ENCODE assay signal across 8 cellular contexts in the genomic region with DNA sequence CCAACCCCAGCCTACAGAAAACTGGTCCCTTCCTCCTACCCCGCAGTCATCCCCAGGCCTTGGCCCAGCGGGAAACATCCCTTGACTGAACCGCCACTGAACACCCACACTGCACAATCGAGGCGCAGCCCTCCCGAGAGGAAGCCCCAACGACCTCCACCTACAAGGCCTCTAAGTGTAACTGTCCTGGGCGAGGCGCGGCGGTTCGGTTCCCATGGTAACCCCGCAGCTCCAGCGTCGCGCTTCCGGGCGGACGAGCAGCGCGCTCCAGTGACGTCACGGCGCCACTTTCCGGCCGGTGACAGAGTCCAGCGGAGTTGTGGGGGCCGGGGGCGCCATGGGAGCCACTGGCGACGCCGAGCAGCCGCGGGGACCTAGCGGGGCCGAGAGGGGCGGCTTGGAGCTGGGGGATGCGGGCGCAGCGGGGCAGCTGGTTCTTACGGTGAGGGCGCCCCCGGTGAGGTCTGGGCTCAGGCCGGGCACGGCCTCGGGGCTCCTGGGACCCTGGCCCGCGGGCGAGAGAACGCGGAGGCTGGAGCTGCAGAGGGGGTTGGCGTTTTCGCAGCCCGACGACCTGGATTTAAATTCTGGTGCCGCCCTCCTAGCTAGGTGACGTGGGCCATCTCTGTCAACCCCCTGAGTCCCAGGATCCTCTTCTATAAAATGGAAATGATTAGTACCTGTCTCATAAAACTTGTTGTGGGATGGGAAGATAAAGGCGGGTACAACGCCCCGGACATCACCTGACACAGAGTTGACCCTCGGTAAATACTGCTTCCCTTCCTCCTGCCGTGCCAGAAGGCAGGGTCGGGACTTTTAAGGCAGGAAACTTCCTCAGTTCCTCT. TPM values are rescaled to one million over a fixed set of nuclear protein-coding genes. Genes with fewer than 3 reads are reported as not detected.
DNase-seq lines count a peak whose midpoint lies in the region; ATAC-seq and TF ChIP-seq lines count a peak whose summit lies in the region.

TSS of gene DNTTIP1 (plus strand) at position 287 of the 845 bp plus-strand sequence. CDS start at position 338, 51 bp downstream.
TSS of gene WFDC3 (minus strand) at position 216 of the 845 bp plus-strand sequence. CDS start 1,908 bp downstream, outside the sequence.

- H3K4me3 ChIP-seq in GM12865 (ENCODE audit: low read depth, low read length) (peak within 1 kb of the TSS; percentile 74), right atrium auricular region (peak within 1 kb of the TSS; percentile 89 to 99), upper lobe of right lung (peak within 1 kb of the TSS; percentile 81)

- H3K27me3 Mint-ChIP-seq in T-helper 1 cell treated with Interleukin-12 subunit alpha and Interleukin-12 subunit beta and Interleukin-4 antibody, amounts not matched to agents 30 μg/mL and 1 μg/mL, for 36 hours (ENCODE audit: low read depth): peaks cover 4% of the 10 kb centered on the region
- H3K27me3 Mint-ChIP-seq in progenitor cell of endocrine pancreas: peaks cover 4% of the 10 kb centered on the region

- peaks cover 14% of the 10 kb centered on the region for H3K4me1 Mint-ChIP-seq in T-helper 1 cell treated with Interleukin-12 subunit alpha and Interleukin-12 subunit beta and Interleukin-4 antibody, amounts not matched to agents 30 μg/mL and 1 μg/mL, for 36 hours (ENCODE audit: low read depth)
- peaks cover 10% of the 10 kb centered on the region for H3K4me1 Mint-ChIP-seq in progenitor cell of endocrine pancreas (ENCODE audit: low read depth)

- TF ChIP-seq CTCF in GM12865 (IDR thresholded peaks at IDR 0.05; ENCODE audit: insufficient read depth, low read depth, low read length, missing control alignments): no peak
- TF ChIP-seq CTCF in right atrium auricular region (IDR thresholded peaks at IDR 0.05): no peak
- no peak for TF ChIP-seq CTCF in progenitor cell of endocrine pancreas (IDR thresholded peaks at IDR 0.05; ENCODE audit: unreplicated experiment)
- no peak for TF ChIP-seq CTCF in upper lobe of right lung (IDR thresholded peaks at IDR 0.05)

- H3K27me3 ChIP-seq in right atrium auricular region (no peaks in the 10 kb centered on the region), upper lobe of right lung (no peaks in the 10 kb centered on the region)

- H3K9me3 Mint-ChIP-seq in T-helper 1 cell treated with Interleukin-12 subunit alpha and Interleukin-12 subunit beta and Interleukin-4 antibody, amounts not matched to agents 30 μg/mL and 1 μg/mL, for 36 hours: no peaks in the 10 kb centered on the region
- no peaks in the 10 kb centered on the region for H3K9me3 Mint-ChIP-seq in progenitor cell of endocrine pancreas (ENCODE audit: low read depth)

- ATAC-seq in HG02678 (IDR thresholded peaks at IDR 0.05; ENCODE audit: unreplicated experiment) (peak; percentile 94), upper lobe of right lung (peak; percentile 98)

- intact Hi-C loops in upper lobe of right lung (cut with DNase I): no loop called here

- no peaks in the 10 kb centered on the region for H3K9me3 ChIP-seq in right atrium auricular region
- H3K9me3 ChIP-seq in upper lobe of right lung: no peaks in the 10 kb centered on the region

- peaks cover 24% of the 10 kb centered on the region for H3K36me3 ChIP-seq in right atrium auricular region
- H3K36me3 ChIP-seq in upper lobe of right lung: peaks cover 33% of the 10 kb centered on the region

- peaks cover 13% of the 10 kb centered on the region for H3K36me3 Mint-ChIP-seq in T-helper 1 cell treated with Interleukin-12 subunit alpha and Interleukin-12 subunit beta and Interleukin-4 antibody, amounts not matched to agents 30 μg/mL and 1 μg/mL, for 36 hours (ENCODE audit: low read depth)
- H3K36me3 Mint-ChIP-seq in progenitor cell of endocrine pancreas (ENCODE audit: insufficient read depth): peaks cover 8% of the 10 kb centered on the region

- H3K4me3 Mint-ChIP-seq in T-helper 1 cell treated with Interleukin-12 subunit alpha and Interleukin-12 subunit beta and Interleukin-4 antibody, amounts not matched to agents 30 μg/mL and 1 μg/mL, for 36 hours: peak within 1 kb of the TSS; percentile 88
- H3K4me3 Mint-ChIP-seq in progenitor cell of endocrine pancreas (ENCODE audit: low read depth): peak within 1 kb of the TSS; percentile 82

- H3K4me1 ChIP-seq in right atrium auricular region (peaks cover 0 to 10% of the 10 kb centered on the region in 2 donors), upper lobe of right lung (peaks cover 11% of the 10 kb centered on the region)

- peak; percentile 94 for DNase-seq in GM12865 (ENCODE audit: low read depth)
- DNase-seq in NCI-H1436 treated with DMSO at 0.1 percent for 48 hours (lab: John Stamatoyannopoulos, UW): peak; percentile 7
- peak; percentile 13 to 92 (median 80) for DNase-seq in amygdala (lab: John Stamatoyannopoulos, UW)
- peak; percentile 93 for DNase-seq in right atrium auricular region (ENCODE audit: low spot score)
- peak; percentile 85 for DNase-seq in progenitor cell of endocrine pancreas (ENCODE audit: low spot score, unreplicated experiment)
- DNase-seq in upper lobe of right lung: peak; percentile 98

- H3K27ac ChIP-seq in right atrium auricular region (peak within 1 kb of the TSS; percentile 91 to 92), upper lobe of right lung (peak within 1 kb of the TSS; percentile 90)

- peak within 1 kb of the TSS; percentile 97 for H3K27ac Mint-ChIP-seq in T-helper 1 cell treated with Interleukin-12 subunit alpha and Interleukin-12 subunit beta and Interleukin-4 antibody, amounts not matched to agents 30 μg/mL and 1 μg/mL, for 36 hours
- peak within 1 kb of the TSS; percentile 97 for H3K27ac Mint-ChIP-seq in progenitor cell of endocrine pancreas

RNA-seq across cellular contexts. Expression of gene DNTTIP1, which starts in this region (rescaled TPM):
- total RNA-seq in right atrium auricular region (10 to 100 TPM; 13.2 to 21.6 TPM), progenitor cell of endocrine pancreas (29.3 and 33.4 TPM in 2 replicates), upper lobe of right lung (32.0 TPM)

RNA-seq across cellular contexts. Expression of gene WFDC3, which starts in this region (rescaled TPM):
- total RNA-seq in right atrium auricular region: under 1 TPM in 1 of 2 donors, not detected in 1; 0.75 TPM
- 0.62 and 0.84 TPM in 2 replicates for total RNA-seq in progenitor cell of endocrine pancreas
- 2.1 TPM for total RNA-seq in upper lobe of right lung

Comparison
In these comparisons a context has a peak if more than half of its experiments do, and no peak if none do; other contexts are left out.
1. Peak in every context shown above with its lines: DNase-seq, ATAC-seq, H3K4me3 ChIP-seq and H3K27ac ChIP-seq.
2. DNase-seq: peak in every context shown above with its lines; median percentile 98 in upper lobe of right lung; 94 in GM12865; 93 in right atrium auricular region; 85 in progenitor cell of endocrine pancreas; 80 in amygdala; 7 in NCI-H1436 treated with DMSO at 0.1 percent for 48 hours.